In genomic region chr2:25131253-25131566, GRCh38 we compare ENCODE assay signal across 14 cellular contexts. TPM values are rescaled to one million over a fixed set of nuclear protein-coding genes. Genes with fewer than 3 reads are reported as not detected.
DNase-seq lines count a peak whose midpoint lies in the region; ATAC-seq and TF ChIP-seq lines count a peak whose summit lies in the region.
"Had no signal": no experiment of that assay in that cellular context is flagged by ENCODE, and none has a peak within 500 bp of the region (broad histone marks: within the 10 kb centered on the region; RNA-seq: fewer than 3 reads in every experiment).

No MANE protein-coding gene starts in this region.

- peaks cover 9% of the 10 kb centered on the region for H3K4me1 Mint-ChIP-seq in GM23338
- H3K4me1 Mint-ChIP-seq in neural progenitor cell = peaks cover 8% of the 10 kb centered on the region

- H3K79me2 ChIP-seq in GM23338 (replicated peaks; ENCODE audit: insufficient read depth) (no peaks in the 10 kb centered on the region), neural progenitor cell (ENCODE audit: low read depth) (no peaks in the 10 kb centered on the region)
- H3K79me2 ChIP-seq: parathyroid adenoma had no signal

- H3K27ac Mint-ChIP-seq in GM23338 (no peak overlapping the region), neural progenitor cell (no peak overlapping the region)

- no peaks in the 10 kb centered on the region for H3K36me3 ChIP-seq in BLaER1 treated with 17β-estradiol and CSF1 and Interleukin-3, amounts not matched to agents 10 nM and 100 nM
- H3K36me3 ChIP-seq in GM23338 (ENCODE audit: insufficient read depth) (no peaks in the 10 kb centered on the region), duodenal mucosa (ENCODE audit: control insufficient read depth in 1 of 2, insufficient read depth in 2 of 2, low read length in 2 of 2) (no peaks in the 10 kb centered on the region), neural progenitor cell (no peaks in the 10 kb centered on the region), BE2C (no peaks in the 10 kb centered on the region)
- H3K36me3 ChIP-seq: left lung had no signal

- TF ChIP-seq CTCF in GM23338 (conservative IDR thresholded peaks at IDR 0.05; ENCODE audit: low read depth in 2 of 2) = no peak
- no peak for TF ChIP-seq CTCF in neural progenitor cell (IDR thresholded peaks at IDR 0.05)
- no peak for TF ChIP-seq CTCF in BE2C (IDR thresholded peaks at IDR 0.05; ENCODE audit: low read depth, low read length)

- DNase-seq in GM23338 (ENCODE audit: low spot score) = no peak
- DNase-seq in neural progenitor cell (ENCODE audit: low spot score) = no peak
- DNase-seq in activated CD4-positive, CD25-positive, alpha-beta regulatory T cell (lab: John Stamatoyannopoulos, UW) = no peak
- no peak for DNase-seq in BE2C
- DNase-seq: activated CD4-positive, alpha-beta T cell treated with anti-CD3 and anti-CD28 coated beads for 1 hour; foreskin fibroblast; NCI-H2081 treated with DMSO at 0.1 percent for 48 hours; SK-N-SH had no signal

- peaks cover 0 to 3% (median 0%) of the 10 kb centered on the region in 11 experiments; a peak in 3 of 22 replicates for H4K20me1 ChIP-seq in BLaER1 treated with 17β-estradiol and CSF1 and Interleukin-3, amounts not matched to agents 10 nM and 100 nM
- H4K20me1 ChIP-seq in GM23338 (replicated peaks; ENCODE audit: insufficient read depth) (no peaks in the 10 kb centered on the region; the same call in 1 of the 2 replicates), neural progenitor cell (ENCODE audit: low read depth) (peaks cover 4% of the 10 kb centered on the region)

- H3K9ac ChIP-seq in BLaER1 treated with 17β-estradiol and CSF1 and Interleukin-3, amounts not matched to agents 10 nM and 100 nM = no peak overlapping the region
- H3K9ac ChIP-seq in duodenal mucosa (ENCODE audit: low read depth in 1 of 2, low read length in 2 of 2) (no peak overlapping the region), neural progenitor cell (no peak overlapping the region)
- H3K9ac ChIP-seq: parathyroid adenoma, SK-N-SH had no signal

- H3K27me3 Mint-ChIP-seq in GM23338 (ENCODE audit: insufficient read depth, low read depth, poor library complexity) (peaks cover 28% of the 10 kb centered on the region), neural progenitor cell (ENCODE audit: insufficient read depth, low read depth) (peaks cover 6% of the 10 kb centered on the region)

- H2AFZ ChIP-seq in GM23338 = peak overlapping the region; percentile 76
- no peak overlapping the region for H2AFZ ChIP-seq in neural progenitor cell (replicated peaks)
- H2AFZ ChIP-seq: parathyroid adenoma had no signal

- H3K9me3 ChIP-seq in BLaER1 treated with 17β-estradiol and CSF1 and Interleukin-3, amounts not matched to agents 10 nM and 100 nM (replicated peaks in 1 of 11) = no peaks in the 10 kb centered on the region
- H3K9me3 ChIP-seq in duodenal mucosa (ENCODE audit: control insufficient read depth in 1 of 2, low read length in 2 of 2) (no peaks in the 10 kb centered on the region), neural progenitor cell (ENCODE audit: low read depth) (no peaks in the 10 kb centered on the region), BE2C (no peaks in the 10 kb centered on the region)
- H3K9me3 ChIP-seq: left lung, SK-N-SH had no signal

- peaks cover 41 to 59% (median 52%) of the 10 kb centered on the region in 11 experiments for H3K27me3 ChIP-seq in BLaER1 treated with 17β-estradiol and CSF1 and Interleukin-3, amounts not matched to agents 10 nM and 100 nM
- H3K27me3 ChIP-seq in GM23338 (ENCODE audit: insufficient read depth) (peaks cover 32% of the 10 kb centered on the region), duodenal mucosa (ENCODE audit: control insufficient read depth in 1 of 2, insufficient read depth in 2 of 2, low read length in 2 of 2) (peaks cover 11 to 26% of the 10 kb centered on the region in 2 donors), neural progenitor cell (peaks cover 8% of the 10 kb centered on the region), BE2C (no peaks in the 10 kb centered on the region)

- H3K9me3 Mint-ChIP-seq in GM23338 (no peaks in the 10 kb centered on the region; the same call in 2 of the 3 replicates), neural progenitor cell (no peaks in the 10 kb centered on the region)

- peak; percentile 6; the same call in 1 of the 3 replicates for ATAC-seq in GM23338
- no peak for ATAC-seq in HG03521 (IDR thresholded peaks at IDR 0.05; ENCODE audit: unreplicated experiment)
- no peak for ATAC-seq in HG02885 (IDR thresholded peaks at IDR 0.05; ENCODE audit: poor library complexity, unreplicated experiment)

- no peak overlapping the region for H3K27ac ChIP-seq in BLaER1 treated with 17β-estradiol and CSF1 and Interleukin-3, amounts not matched to agents 10 nM and 100 nM
- H3K27ac ChIP-seq in GM23338 (ENCODE audit: low read depth) (no peak overlapping the region), duodenal mucosa (ENCODE audit: low read depth, low read length) (no peak overlapping the region), neural progenitor cell (no peak overlapping the region)
- H3K27ac ChIP-seq: left lung, parathyroid adenoma had no signal

- H3K4me2 ChIP-seq in BLaER1 treated with 17β-estradiol and CSF1 and Interleukin-3, amounts not matched to agents 10 nM and 100 nM = peak overlapping the region in 6 of 11 experiments; percentile 13 to 67 (median 41); a peak in 8 of 22 replicates
- H3K4me2 ChIP-seq in GM23338 = peak overlapping the region; percentile 89
- peak overlapping the region; percentile 80 for H3K4me2 ChIP-seq in neural progenitor cell
- H3K4me2 ChIP-seq: SK-N-SH had no signal

- H3K4me3 Mint-ChIP-seq in GM23338 (peak overlapping the region; percentile 73), neural progenitor cell (no peak overlapping the region)

- no peaks in the 10 kb centered on the region for H3F3A ChIP-seq in GM23338 (replicated peaks; ENCODE audit: low read depth)
- peaks cover 32% of the 10 kb centered on the region for H3F3A ChIP-seq in neural progenitor cell (ENCODE audit: low read depth)

- H3K36me3 Mint-ChIP-seq in GM23338 (ENCODE audit: low read depth) = no peaks in the 10 kb centered on the region; the same call in 2 of the 3 replicates
- peaks cover 21% of the 10 kb centered on the region for H3K36me3 Mint-ChIP-seq in neural progenitor cell

- no peaks in the 10 kb centered on the region for H3K9me2 ChIP-seq in GM23338 (ENCODE audit: insufficient read depth)
- H3K9me2 ChIP-seq: SK-N-SH had no signal

- H3K4me3 ChIP-seq in BLaER1 treated with 17β-estradiol and CSF1 and Interleukin-3, amounts not matched to agents 10 nM and 100 nM = peak overlapping the region in 1 of 10 experiments; percentile 12; a peak in 1 of 20 replicates
- H3K4me3 ChIP-seq in GM23338 (peak overlapping the region; percentile 57), duodenal mucosa (ENCODE audit: low read depth in 1 of 2, low read length in 2 of 2) (peak overlapping the region; percentile 49 to 58), neural progenitor cell (peak overlapping the region; percentile 22), BE2C (ENCODE audit: low read depth, low read length) (no peak overlapping the region)

- H3K4me1 ChIP-seq in BLaER1 treated with 17β-estradiol and CSF1 and Interleukin-3, amounts not matched to agents 10 nM and 100 nM = peaks cover 11 to 18% (median 12%) of the 10 kb centered on the region in 10 experiments; a peak in 19 of 20 replicates
- peaks cover 8% of the 10 kb centered on the region for H3K4me1 ChIP-seq in GM23338 (ENCODE audit: insufficient read depth)
- peaks cover 0 to 9% of the 10 kb centered on the region in 2 donors for H3K4me1 ChIP-seq in duodenal mucosa (ENCODE audit: control insufficient read depth in 1 of 2, insufficient read depth in 2 of 2, low read length in 2 of 2)
- H3K4me1 ChIP-seq in neural progenitor cell = peaks cover 22% of the 10 kb centered on the region
- H3K4me1 ChIP-seq in BE2C = no peaks in the 10 kb centered on the region
- H3K4me1 ChIP-seq: parathyroid adenoma had no signal

TF ChIP-seq in GM23338, 12 proteins besides CTCF, POLR2A, EP300 and RAD21 (continues in another document):
- TF ChIP-seq EZH2phosphoT487 (IDR thresholded peaks at IDR 0.05; ENCODE audit: unreplicated experiment) (no peak), CREB1 (CRISPR knock-in tag; IDR thresholded peaks at IDR 0.05; ENCODE audit: low read depth) (no peak), JUNB (IDR thresholded peaks at IDR 0.05; ENCODE audit: unreplicated experiment) (no peak)

RNA-seq across cellular contexts. Expression of gene POMC, which starts 37.2 kb away (rescaled TPM):
- 7.8 and 12.3 TPM in 2 replicates for total RNA-seq in GM23338 (2014; rRNA removed; shearing (Covaris generic))
- 8.5 and 8.7 TPM in 2 replicates for polyA plus RNA-seq in GM23338 (2016; fragmentation: Nextera tagmentation; extraction: Ambion mirVana)
- not detected in 2 replicates for total RNA-seq in neural progenitor cell (ENCODE audit: low replicate concordance)
- not detected for polyA plus RNA-seq in BE2C (2012; ENCODE audit: insufficient read depth, insufficient read length, low read depth)
- polyA plus RNA-seq: SK-N-SH had no signal
